ENCODE assay signal across 8 cellular contexts in the genomic region with DNA sequence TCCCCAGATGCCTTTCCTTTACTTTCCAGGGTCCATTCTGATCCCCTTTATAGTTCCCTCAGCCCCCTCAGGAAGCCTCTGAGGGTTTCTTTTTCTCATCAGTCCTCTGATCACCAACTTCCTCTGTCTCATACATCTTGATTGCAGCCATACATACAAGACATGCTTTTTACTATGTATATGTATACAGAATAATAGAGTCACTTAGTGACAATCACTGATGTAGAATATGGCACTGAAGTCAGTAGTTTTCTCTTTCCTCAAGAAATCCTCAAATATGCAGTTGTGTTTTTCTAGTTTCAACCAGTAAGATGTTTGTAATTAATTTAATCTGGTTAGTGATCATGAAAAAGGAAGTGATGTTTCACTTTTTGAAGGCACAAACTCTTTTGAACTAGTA.
DNase-seq lines count a peak whose midpoint lies in the region; ATAC-seq and TF ChIP-seq lines count a peak whose summit lies in the region.

No MANE protein-coding gene starts in this region.

- CTCF ChIA-PET in activated naive CD4-positive, alpha-beta T cell treated with anti-CD3 and anti-CD28 coated beads for 36 hours (lab: Charles Lee) = interaction anchor here (0.5 to 1.9 kb wide), 4 partner anchors 8 to 338 kb away, joined by 3 to 8 read pairs (median 5); no protein-coding TSS in a partner anchor

- H3K9me3 Mint-ChIP-seq in activated naive CD4-positive, alpha-beta T cell treated with anti-CD3 and anti-CD28 coated beads for 36 hours = no peaks in the 10 kb centered on the region
- no peaks in the 10 kb centered on the region for H3K9me3 Mint-ChIP-seq in T-helper 2 cell treated with Interferon-gamma antibody and Interleukin-4, amounts not matched to agents 5 μg/mL and 100 μg/mL, for 36 hours
- H3K9me3 Mint-ChIP-seq in stimulated activated naive B cell treated with anti-CD40 and anti-IgM and Interleukin-4, amounts not matched to agents 10 μg/mL and 1 μg/mL and 100 μg/mL, for 72 hours = no peaks in the 10 kb centered on the region
- H3K9me3 Mint-ChIP-seq in nephron progenitor cell = no peaks in the 10 kb centered on the region

- TF ChIP-seq CTCF in nephron progenitor cell (IDR thresholded peaks at IDR 0.05) = no peak

- DNase-seq in activated naive CD4-positive, alpha-beta T cell treated with anti-CD3 and anti-CD28 coated beads for 36 hours = no peak
- no peak for DNase-seq in activated naive CD4-positive, alpha-beta T cell (lab: John Stamatoyannopoulos, UW)
- DNase-seq in T-helper 2 cell treated with Interferon-gamma antibody and Interleukin-4, amounts not matched to agents 5 μg/mL and 100 μg/mL, for 36 hours (ENCODE audit: low spot score) = no peak
- DNase-seq in stimulated activated naive B cell treated with anti-CD40 and anti-IgM and Interleukin-4, amounts not matched to agents 10 μg/mL and 1 μg/mL and 100 μg/mL, for 72 hours = no peak
- DNase-seq in nephron progenitor cell (no peak), NCI-H2196 (lab: John Stamatoyannopoulos, UW; ENCODE audit: unreplicated experiment) (no peak), GM19240 (ENCODE audit: insufficient read length, low spot score) (no peak)

- peak overlapping the region; percentile 87 for H3K27ac Mint-ChIP-seq in activated naive CD4-positive, alpha-beta T cell treated with anti-CD3 and anti-CD28 coated beads for 36 hours
- peak overlapping the region; percentile 92 for H3K27ac Mint-ChIP-seq in T-helper 2 cell treated with Interferon-gamma antibody and Interleukin-4, amounts not matched to agents 5 μg/mL and 100 μg/mL, for 36 hours
- H3K27ac Mint-ChIP-seq in stimulated activated naive B cell treated with anti-CD40 and anti-IgM and Interleukin-4, amounts not matched to agents 10 μg/mL and 1 μg/mL and 100 μg/mL, for 72 hours = no peak overlapping the region
- no peak overlapping the region for H3K27ac Mint-ChIP-seq in nephron progenitor cell

- H3K36me3 Mint-ChIP-seq in activated naive CD4-positive, alpha-beta T cell treated with anti-CD3 and anti-CD28 coated beads for 36 hours (ENCODE audit: low read depth) = no peaks in the 10 kb centered on the region
- H3K36me3 Mint-ChIP-seq in T-helper 2 cell treated with Interferon-gamma antibody and Interleukin-4, amounts not matched to agents 5 μg/mL and 100 μg/mL, for 36 hours (ENCODE audit: low read depth) = no peaks in the 10 kb centered on the region
- no peaks in the 10 kb centered on the region for H3K36me3 Mint-ChIP-seq in stimulated activated naive B cell treated with anti-CD40 and anti-IgM and Interleukin-4, amounts not matched to agents 10 μg/mL and 1 μg/mL and 100 μg/mL, for 72 hours
- no peaks in the 10 kb centered on the region for H3K36me3 Mint-ChIP-seq in nephron progenitor cell (ENCODE audit: low read depth)

- no peaks in the 10 kb centered on the region for H3K27me3 Mint-ChIP-seq in activated naive CD4-positive, alpha-beta T cell treated with anti-CD3 and anti-CD28 coated beads for 36 hours (ENCODE audit: low read depth)
- peaks cover 2% of the 10 kb centered on the region for H3K27me3 Mint-ChIP-seq in T-helper 2 cell treated with Interferon-gamma antibody and Interleukin-4, amounts not matched to agents 5 μg/mL and 100 μg/mL, for 36 hours (ENCODE audit: low read depth)
- peaks cover 0 to 4% of the 10 kb centered on the region in 2 donors for H3K27me3 Mint-ChIP-seq in stimulated activated naive B cell treated with anti-CD40 and anti-IgM and Interleukin-4, amounts not matched to agents 10 μg/mL and 1 μg/mL and 100 μg/mL, for 72 hours
- H3K27me3 Mint-ChIP-seq in nephron progenitor cell (ENCODE audit: low read depth, poor library complexity) = no peaks in the 10 kb centered on the region

- ATAC-seq in HG02981 (IDR thresholded peaks at IDR 0.05; ENCODE audit: unreplicated experiment) = peak; percentile 27
- peak; percentile 25 to 44 for ATAC-seq in stimulated activated naive B cell treated with anti-CD40 and anti-IgM and Interleukin-4, amounts not matched to agents 10 μg/mL and 1 μg/mL and 100 μg/mL, for 72 hours (replicated peaks)

- H3K4me1 Mint-ChIP-seq in activated naive CD4-positive, alpha-beta T cell treated with anti-CD3 and anti-CD28 coated beads for 36 hours (ENCODE audit: low read depth) = peaks cover 37% of the 10 kb centered on the region
- H3K4me1 Mint-ChIP-seq in T-helper 2 cell treated with Interferon-gamma antibody and Interleukin-4, amounts not matched to agents 5 μg/mL and 100 μg/mL, for 36 hours (ENCODE audit: low read depth) = peaks cover 28% of the 10 kb centered on the region
- peaks cover 10 to 39% of the 10 kb centered on the region in 2 donors for H3K4me1 Mint-ChIP-seq in stimulated activated naive B cell treated with anti-CD40 and anti-IgM and Interleukin-4, amounts not matched to agents 10 μg/mL and 1 μg/mL and 100 μg/mL, for 72 hours
- H3K4me1 Mint-ChIP-seq in nephron progenitor cell = peaks cover 3% of the 10 kb centered on the region

- intact Hi-C loops in activated naive CD4-positive, alpha-beta T cell treated with anti-CD3 and anti-CD28 coated beads for 36 hours (cut with micrococcal nuclease) = loop anchor here (1.0 to 2.0 kb wide), 13 partner anchors 27 to 644 kb away; no protein-coding TSS in a partner anchor

- no peak overlapping the region for H3K4me3 Mint-ChIP-seq in activated naive CD4-positive, alpha-beta T cell treated with anti-CD3 and anti-CD28 coated beads for 36 hours
- peak overlapping the region; percentile 50 for H3K4me3 Mint-ChIP-seq in T-helper 2 cell treated with Interferon-gamma antibody and Interleukin-4, amounts not matched to agents 5 μg/mL and 100 μg/mL, for 36 hours
- no peak overlapping the region for H3K4me3 Mint-ChIP-seq in stimulated activated naive B cell treated with anti-CD40 and anti-IgM and Interleukin-4, amounts not matched to agents 10 μg/mL and 1 μg/mL and 100 μg/mL, for 72 hours
- no peak overlapping the region for H3K4me3 Mint-ChIP-seq in nephron progenitor cell

Comparison
In these comparisons a context has a peak if more than half of its experiments do, and no peak if none do; other contexts are left out.
1. H3K27ac Mint-ChIP-seq: peak in activated naive CD4-positive, alpha-beta T cell treated with anti-CD3 and anti-CD28 coated beads for 36 hours (single experiment) and T-helper 2 cell treated with Interferon-gamma antibody and Interleukin-4, amounts not matched to agents 5 μg/mL and 100 μg/mL, for 36 hours (single experiment); none in stimulated activated naive B cell treated with anti-CD40 and anti-IgM and Interleukin-4, amounts not matched to agents 10 μg/mL and 1 μg/mL and 100 μg/mL, for 72 hours (single experiment) and nephron progenitor cell (single experiment).